In genomic region chr6:34383171-34383631, GRCh38 we compare ENCODE assay signal across 11 cellular contexts. TPM values are rescaled to one million over a fixed set of nuclear protein-coding genes. Genes with fewer than 3 reads are reported as not detected.
A peak's percentile ranks its signal among the peaks of the same experiment; 100 is the strongest.
DNase-seq lines count a peak whose midpoint lies in the region; ATAC-seq and TF ChIP-seq lines count a peak whose summit lies in the region.
"Had no signal": no experiment of that assay in that cellular context is flagged by ENCODE, and none has a peak within 500 bp of the region (broad histone marks: within the 10 kb centered on the region; RNA-seq: fewer than 3 reads in every experiment).

No MANE protein-coding gene starts in this region.

- ATAC-seq in GM18502 (IDR thresholded peaks at IDR 0.05; ENCODE audit: poor library complexity, unreplicated experiment), result no peak
- ATAC-seq: natural killer cell treated with Interleukin-12 subunit alpha and Interleukin-12 subunit beta and Interleukin-15 and Interleukin-18, amount 100 ng/mL, for 72 hours had no signal

- POLR2A ChIA-PET in AG04450 (lab: Yijun Ruan, JAX), result interaction anchor here (0.6 to 1.6 kb wide), 5 partner anchors 9 to 215 kb away, joined by 3 to 14 read pairs (median 4); partner anchors contain the start of gene NUDT3

- H3K27ac ChIP-seq in AG04450 (ENCODE audit: low read depth, low read length), result peak overlapping the region; percentile 47
- no peak overlapping the region for H3K27ac ChIP-seq in effector memory CD4-positive, alpha-beta T cell (ENCODE audit: insufficient read depth, low read length, poor library complexity, severe bottlenecking)

- no peaks in the 10 kb centered on the region for H3K36me3 ChIP-seq in endocrine pancreas (ENCODE audit: control insufficient read depth, insufficient read depth, low read length)
- peaks cover 5% of the 10 kb centered on the region for H3K36me3 ChIP-seq in effector memory CD4-positive, alpha-beta T cell (ENCODE audit: control insufficient read depth, insufficient read depth, low read length)

- no peak for TF ChIP-seq POLR2A in NB4 (IDR thresholded peaks at IDR 0.05; ENCODE audit: extremely low read depth, insufficient read length)

- H3K4me3 ChIP-seq in AG04450 (ENCODE audit: low read depth, low read length), result no peak overlapping the region
- H3K4me3 ChIP-seq in NB4 (ENCODE audit: low read depth, low read length), result no peak overlapping the region
- H3K4me3 ChIP-seq in endocrine pancreas (ENCODE audit: control insufficient read depth, insufficient read depth, low read length), result peak overlapping the region; percentile 3
- H3K4me3 ChIP-seq in effector memory CD4-positive, alpha-beta T cell (ENCODE audit: insufficient read depth, low read depth, low read length, poor library complexity, severe bottlenecking), result no peak overlapping the region

- H3K9me3 ChIP-seq in AG04450 (ENCODE audit: control insufficient read depth, insufficient read depth, low read length) (no peaks in the 10 kb centered on the region), endocrine pancreas (ENCODE audit: control insufficient read depth, low read length) (no peaks in the 10 kb centered on the region)
- H3K9me3 ChIP-seq in effector memory CD4-positive, alpha-beta T cell (ENCODE audit: control insufficient read depth, low read length), result no peaks in the 10 kb centered on the region

- TF ChIP-seq CTCF in AG04450 (IDR thresholded peaks at IDR 0.05; ENCODE audit: low read depth, low read length) (no peak), NB4 (IDR thresholded peaks at IDR 0.05; ENCODE audit: low read depth, low read length) (no peak)

- CTCF ChIA-PET in AG04450 (lab: Charles Lee), result interaction anchor here (1.0 kb wide), 1 partner anchor 134 kb away, joined by 4 read pairs; no protein-coding TSS in a partner anchor

- peaks cover 12% of the 10 kb centered on the region for H3K4me1 ChIP-seq in endocrine pancreas (ENCODE audit: control insufficient read depth, insufficient read depth, low read length)
- no peaks in the 10 kb centered on the region for H3K4me1 ChIP-seq in effector memory CD4-positive, alpha-beta T cell (ENCODE audit: control insufficient read depth, insufficient read depth, low read length, poor library complexity, severe bottlenecking)

- DNase-seq in AG04450 (ENCODE audit: low read depth, low spot score) (peak; percentile 57), NB4 (ENCODE audit: low read depth) (peak; percentile 75), non-pigmented ciliary epithelial cell (ENCODE audit: low read depth) (peak; percentile 42), activated gamma-delta T cell (lab: John Stamatoyannopoulos, UW) (no peak), T1000 (lab: John Stamatoyannopoulos, UW) (no peak)
- no peak for DNase-seq in effector memory CD4-positive, alpha-beta T cell
- DNase-seq: AML-193, Kasumi-1 had no signal

- H3K9ac ChIP-seq in endocrine pancreas (ENCODE audit: control insufficient read depth, insufficient read depth, low read length), result no peak overlapping the region

- no peaks in the 10 kb centered on the region for H3K27me3 ChIP-seq in AG04450 (ENCODE audit: control insufficient read depth, insufficient read depth, low read length)
- no peaks in the 10 kb centered on the region for H3K27me3 ChIP-seq in endocrine pancreas (ENCODE audit: control insufficient read depth, insufficient read depth, low read length)
- no peaks in the 10 kb centered on the region for H3K27me3 ChIP-seq in effector memory CD4-positive, alpha-beta T cell (replicated peaks; ENCODE audit: control insufficient read depth, insufficient read depth, low read length, poor library complexity, severe bottlenecking)

RNA-seq across cellular contexts. Expression of gene NUDT3, which starts 9.3 kb away (rescaled TPM):
- 23.7 and 26.7 TPM in 2 replicates for polyA plus RNA-seq in AG04450 (2011; rRNA removed)
- 23.3 and 32.4 TPM in 2 replicates for polyA minus RNA-seq in AG04450 (2011; rRNA and poly(A)+ RNA removed)

RNA-seq across cellular contexts. Expression of gene RPS10, which starts 42.7 kb away (rescaled TPM):
- 2,426 and 3,003 TPM in 2 replicates for polyA plus RNA-seq in AG04450 (2011; rRNA removed)
- polyA minus RNA-seq in AG04450 (2011; rRNA and poly(A)+ RNA removed), result 908 and 1,136 TPM in 2 replicates

Comparison
In these comparisons a context has a peak if more than half of its experiments do, and no peak if none do; other contexts are left out.
1. DNase-seq: peak in AG04450 (single experiment), NB4 (single experiment) and non-pigmented ciliary epithelial cell (single experiment); none in effector memory CD4-positive, alpha-beta T cell (0 of 3), activated gamma-delta T cell (single experiment) and T1000 (single experiment).